ENCODE assay signal across 8 cellular contexts in genomic region chr10:38093816-38094157, GRCh38. TPM values are rescaled to one million over a fixed set of nuclear protein-coding genes. Genes with fewer than 3 reads are reported as not detected.
A peak's percentile ranks its signal among the peaks of the same experiment; 100 is the strongest.
DNase-seq lines count a peak whose midpoint lies in the region; ATAC-seq and TF ChIP-seq lines count a peak whose summit lies in the region.

No MANE protein-coding gene starts in this region.

- H3K4me1 ChIP-seq in IMR-90 (ENCODE audit: control insufficient read depth, insufficient read depth, low read length) = no peaks in the 10 kb centered on the region; the same call in 1 of the 2 replicates

- H3K27ac Mint-ChIP-seq in naive thymus-derived CD8-positive, alpha-beta T cell = peak overlapping the region; percentile 84 to 97 (median 95)

- H2AK9ac ChIP-seq in IMR-90 (replicated peaks; ENCODE audit: low read depth, low read length, poor library complexity) = no peak overlapping the region

- in situ Hi-C loops in IMR-90 (cut with MboI; ENCODE audit: low sequenced_read_pairs) = no loop called here

- intact Hi-C loops in IMR-90 (cut with micrococcal nuclease) = loop anchor here (1.0 to 2.0 kb wide), 2 partner anchors 83 to 117 kb away; partner anchors contain the start of genes ZNF25 and ZNF33A

- no peak overlapping the region for H2BK5ac ChIP-seq in IMR-90 (ENCODE audit: low read depth, low read length, poor library complexity, severe bottlenecking)

- BruUV-seq in IMR-90 (replicated peaks; lab: Mats Ljungman, UMichigan) = no TSS peak

- 35% methylated on average over 3 of the region's 16 CpGs; no CpG with 5 or more reads in 1 of the 2 experiments for WGBS in IMR-90 (ENCODE audit: extremely low coverage in 2 of 2, insufficient read length in 1 of 2), 2 experiments

- no peak overlapping the region for H3K18ac ChIP-seq in IMR-90 (ENCODE audit: low read depth, low read length)

- ATAC-seq in GM21528 (IDR thresholded peaks at IDR 0.05; ENCODE audit: low FRiP score, unreplicated experiment) (peak; percentile 30), IMR-90 (ENCODE audit: low read depth) (peak; percentile 32)
- ATAC-seq in naive thymus-derived CD8-positive, alpha-beta T cell = peak in 1 of 2 donors; percentile 16

- POLR2A ChIA-PET in IMR-90 (lab: Charles Lee; ENCODE audit: unreplicated experiment) = no interaction called here
- POLR2A ChIA-PET in naive thymus-derived CD8-positive, alpha-beta T cell (lab: Charles Lee) = interaction anchor here (0.6 to 1.9 kb wide), 5 partner anchors 13 to 118 kb away, joined by 3 to 10 read pairs (median 5); partner anchors contain the start of genes ZNF25 and ZNF33A

- H4K20me1 ChIP-seq in IMR-90 (ENCODE audit: insufficient read depth, low read length) = no peaks in the 10 kb centered on the region

- H3K14ac ChIP-seq in IMR-90 (replicated peaks; ENCODE audit: low read depth, low read length) = no peak overlapping the region

- peaks cover 0 to 10% (median 1%) of the 10 kb centered on the region in 9 donors for H3K9me3 Mint-ChIP-seq in naive thymus-derived CD8-positive, alpha-beta T cell

- H4K8ac ChIP-seq in IMR-90 (ENCODE audit: low read depth in 2 of 2, low read length in 2 of 2) = peak overlapping the region; percentile 64 to 80; a peak in 3 of 4 replicates

- no peak overlapping the region for H3K23ac ChIP-seq in IMR-90 (ENCODE audit: low read depth, low read length)

- no peak overlapping the region for H3K56ac ChIP-seq in IMR-90 (ENCODE audit: extremely low read depth, insufficient read depth, low read length)

- H3K36me3 Mint-ChIP-seq in naive thymus-derived CD8-positive, alpha-beta T cell = peaks cover 22 to 41% (median 31%) of the 10 kb centered on the region in 3 donors

- H3K27me3 Mint-ChIP-seq in naive thymus-derived CD8-positive, alpha-beta T cell = no peaks in the 10 kb centered on the region

- H3K4ac ChIP-seq in IMR-90 (ENCODE audit: low read depth, low read length) = no peak overlapping the region

- H3K4me2 ChIP-seq in IMR-90 (ENCODE audit: low read depth, low read length) = peak overlapping the region; percentile 71

- no peak for TF ChIP-seq CTCF in IMR-90 (conservative IDR thresholded peaks at IDR 0.05; ENCODE audit: low read depth, low read length)
- no peak for TF ChIP-seq CTCF in coronary artery (IDR thresholded peaks at IDR 0.05)

- H2AK5ac ChIP-seq in IMR-90 (ENCODE audit: low read depth, low read length) = no peak overlapping the region

- no peak overlapping the region for H4K91ac ChIP-seq in IMR-90 (ENCODE audit: insufficient read depth, low read depth, low read length)

- dilution Hi-C loops in IMR-90 (cut with HindIII; ENCODE audit: low sequenced_read_pairs, unreplicated experiment) = no loop called here

- H3K4me3 ChIP-seq in IMR-90 (ENCODE audit: insufficient read depth, low read depth, low read length) (peak overlapping the region; percentile 41), coronary artery (peak overlapping the region; percentile 98)

- H3K36me3 ChIP-seq in IMR-90 (ENCODE audit: control insufficient read depth, insufficient read depth, low read length) = peaks cover 9% of the 10 kb centered on the region

- H2AFZ ChIP-seq in IMR-90 (replicated peaks; ENCODE audit: low read length, poor library complexity) = peak overlapping the region; percentile 99

- H2BK15ac ChIP-seq in IMR-90 (ENCODE audit: low read depth, low read length) = no peak overlapping the region

- peaks cover 12 to 38% (median 29%) of the 10 kb centered on the region in 4 donors for H3K4me1 Mint-ChIP-seq in naive thymus-derived CD8-positive, alpha-beta T cell

- H3K9me1 ChIP-seq in IMR-90 (ENCODE audit: insufficient read depth, low read length) = 0 out of 2 replicates have a peak, but pooled peaks cover 5% of the 10 kb centered on the region

- peak overlapping the region; percentile 82 to 97 (median 94) for H3K4me3 Mint-ChIP-seq in naive thymus-derived CD8-positive, alpha-beta T cell

- no peak overlapping the region for H3K27ac ChIP-seq in IMR-90 (ENCODE audit: insufficient read depth, low read length)
- peak overlapping the region; percentile 88 to 92 for H3K27ac ChIP-seq in coronary artery

- peak overlapping the region; percentile 27; the same call in 1 of the 2 replicates for H4K5ac ChIP-seq in IMR-90 (ENCODE audit: low read depth, low read length)

- H3K9me3 ChIP-seq in IMR-90 (ENCODE audit: control insufficient read depth, insufficient read depth, low read length) = no peaks in the 10 kb centered on the region

- no peak for TF ChIP-seq RAD21 in IMR-90 (IDR thresholded peaks at IDR 0.05; ENCODE audit: low read length)

- no peak overlapping the region for H3K9ac ChIP-seq in IMR-90 (ENCODE audit: low read depth, low read length)

- no peak for TF ChIP-seq POLR2A in IMR-90 (IDR thresholded peaks at IDR 0.05; ENCODE audit: low read depth, low read length)

- H2BK120ac ChIP-seq in IMR-90 (ENCODE audit: low read depth, low read length) = no peak overlapping the region

- CTCF ChIA-PET in IMR-90 (lab: Yijun Ruan, JAX) = interaction anchor here (1.2 to 1.8 kb wide), 2 partner anchors 30 to 117 kb away, joined by 3 to 4 read pairs; no protein-coding TSS in a partner anchor

- H3K79me1 ChIP-seq in IMR-90 (ENCODE audit: low read depth in 1 of 2, low read length in 2 of 2) = peaks cover 11 to 17% of the 10 kb centered on the region in 2 experiments; a peak in 3 of 4 replicates

- DNase-seq in COLO829 (ENCODE audit: low spot score) (peak; percentile 0), IMR-90 (no peak), coronary artery (ENCODE audit: low spot score) (no peak), MV-4-11 (lab: John Stamatoyannopoulos, UW) (no peak), T1000 (lab: John Stamatoyannopoulos, UW) (no peak), middle frontal gyrus (ENCODE audit: extremely low spot score, low spot score) (no peak)
- DNase-seq in naive thymus-derived CD8-positive, alpha-beta T cell = no peak

- H3K27me3 ChIP-seq in IMR-90 (ENCODE audit: control insufficient read depth, insufficient read depth, low read length) = no peaks in the 10 kb centered on the region

- H2BK20ac ChIP-seq in IMR-90 (ENCODE audit: low read depth, low read length) = no peak overlapping the region

TF ChIP-seq in IMR-90, 13 proteins besides CTCF, POLR2A, EP300 and RAD21:
- TF ChIP-seq BHLHE40 (IDR thresholded peaks at IDR 0.05; ENCODE audit: low read depth, low read length) (no peak), ELK1 (IDR thresholded peaks at IDR 0.05; ENCODE audit: borderline replicate concordance, low read depth, low read length) (no peak), MAFK (IDR thresholded peaks at IDR 0.05; ENCODE audit: low read depth, low read length) (no peak)

RNA-seq across cellular contexts. Expression of gene ZNF37A, which starts 0.3 kb away (rescaled TPM):
- 8.6 and 10.0 TPM in 2 replicates for total RNA-seq in IMR-90 (2012; rRNA removed)
- 3.6 and 5.5 TPM in 2 replicates for polyA plus RNA-seq in IMR-90 (2012; rRNA removed)
- polyA plus RNA-seq in IMR-90 (2012; cell fraction: cytosol; rRNA removed) = 1.1 and 3.0 TPM in 2 replicates
- polyA plus RNA-seq in IMR-90 (2012; cell fraction: nucleus; rRNA removed; ENCODE audit: low replicate concordance) = 4.8 and 13.6 TPM in 2 replicates
- total RNA-seq in naive thymus-derived CD8-positive, alpha-beta T cell = 10 to 100 TPM; 28.0 to 28.2 TPM
- 1 to 10 TPM; 1.9 to 4.7 (median 4.6) TPM for polyA plus RNA-seq in naive thymus-derived CD8-positive, alpha-beta T cell
